In the genomic region with DNA sequence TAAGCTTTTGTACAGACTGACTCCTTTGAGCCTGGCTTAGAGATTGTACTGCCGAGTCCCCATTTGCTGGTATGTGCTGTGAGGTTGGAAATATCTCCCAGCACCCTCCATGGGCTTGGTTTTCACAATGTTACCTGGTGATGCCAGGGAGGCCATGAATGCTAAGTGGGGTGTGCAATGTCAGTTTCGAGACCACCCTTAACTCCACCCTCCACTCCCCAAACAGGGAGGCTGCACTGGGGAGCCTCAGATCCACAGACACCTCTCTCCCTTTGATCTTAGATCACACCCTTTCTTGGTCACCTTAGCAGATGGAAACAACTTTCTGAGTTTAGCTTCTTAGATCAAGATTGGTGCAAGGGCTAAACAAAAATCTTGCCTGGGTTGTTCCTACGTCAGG, we compare ENCODE assay signal across 30 cellular contexts. TPM values are rescaled to one million over a fixed set of nuclear protein-coding genes. Genes with fewer than 3 reads are reported as not detected.
DNase-seq lines count a peak whose midpoint lies in the region; ATAC-seq, FAIRE-seq and TF ChIP-seq lines count a peak whose summit lies in the region.
"Had no signal": no experiment of that assay in that cellular context is flagged by ENCODE, and none has a peak within 500 bp of the region (broad histone marks: within the 10 kb centered on the region; RNA-seq: fewer than 3 reads in every experiment).

No MANE protein-coding gene starts in this region.

- CTCF ChIA-PET in activated CD8-positive, alpha-beta T cell treated with anti-CD3 and anti-CD28 coated beads for 36 hours (lab: Charles Lee): interaction anchor here (0.5 to 3.4 kb wide), 19 partner anchors 10 to 234 kb away, joined by 3 to 27 read pairs (median 8); partner anchors contain the start of gene PIK3R5

- peak overlapping the region; percentile 15 for H3K4me3 Mint-ChIP-seq in activated naive CD4-positive, alpha-beta T cell treated with anti-CD3 and anti-CD28 coated beads, Interleukin-2, amount 50 U/mL, for 24 hours
- H3K4me3 Mint-ChIP-seq in activated CD8-positive, alpha-beta T cell treated with anti-CD3 and anti-CD28 coated beads for 36 hours: no peak overlapping the region
- H3K4me3 Mint-ChIP-seq in immature natural killer cell (peak overlapping the region in 1 of 5 donors; percentile 4), HFFc6 (no peak overlapping the region)
- H3K4me3 Mint-ChIP-seq in stimulated activated naive B cell treated with anti-CD40 and anti-IgM and Interleukin-4, amounts not matched to agents 10 μg/mL and 1 μg/mL and 100 μg/mL, for 72 hours: no peak overlapping the region

- H3K9me3 Mint-ChIP-seq in activated naive CD4-positive, alpha-beta T cell treated with anti-CD3 and anti-CD28 coated beads, Interleukin-2, amount 50 U/mL, for 24 hours: no peaks in the 10 kb centered on the region
- no peaks in the 10 kb centered on the region for H3K9me3 Mint-ChIP-seq in activated CD8-positive, alpha-beta T cell treated with anti-CD3 and anti-CD28 coated beads for 36 hours
- H3K9me3 Mint-ChIP-seq in immature natural killer cell (no peaks in the 10 kb centered on the region), HFFc6 (no peaks in the 10 kb centered on the region)
- no peaks in the 10 kb centered on the region for H3K9me3 Mint-ChIP-seq in stimulated activated naive B cell treated with anti-CD40 and anti-IgM and Interleukin-4, amounts not matched to agents 10 μg/mL and 1 μg/mL and 100 μg/mL, for 72 hours

- no peak for ATAC-seq in activated CD8-positive, alpha-beta T cell treated with anti-CD3 and anti-CD28 coated beads for 36 hours
- no peak for ATAC-seq in stimulated activated naive B cell treated with anti-CD40 and anti-IgM and Interleukin-4, amounts not matched to agents 10 μg/mL and 1 μg/mL and 100 μg/mL, for 72 hours (replicated peaks)
- ATAC-seq in sciatic nerve: no peak
- ATAC-seq: gastrocnemius medialis, left cardiac atrium, right lobe of liver had no signal

- peaks cover 13% of the 10 kb centered on the region for H3K36me3 Mint-ChIP-seq in activated naive CD4-positive, alpha-beta T cell treated with anti-CD3 and anti-CD28 coated beads, Interleukin-2, amount 50 U/mL, for 24 hours
- peaks cover 61% of the 10 kb centered on the region for H3K36me3 Mint-ChIP-seq in activated CD8-positive, alpha-beta T cell treated with anti-CD3 and anti-CD28 coated beads for 36 hours (ENCODE audit: low read depth)
- H3K36me3 Mint-ChIP-seq in immature natural killer cell (peaks cover 14 to 61% (median 44%) of the 10 kb centered on the region in 3 donors), HFFc6 (ENCODE audit: low read depth) (no peaks in the 10 kb centered on the region)
- H3K36me3 Mint-ChIP-seq in stimulated activated naive B cell treated with anti-CD40 and anti-IgM and Interleukin-4, amounts not matched to agents 10 μg/mL and 1 μg/mL and 100 μg/mL, for 72 hours: peaks cover 52 to 78% of the 10 kb centered on the region in 2 donors

- no peaks in the 10 kb centered on the region for H3K27me3 Mint-ChIP-seq in activated naive CD4-positive, alpha-beta T cell treated with anti-CD3 and anti-CD28 coated beads, Interleukin-2, amount 50 U/mL, for 24 hours
- H3K27me3 Mint-ChIP-seq in activated CD8-positive, alpha-beta T cell treated with anti-CD3 and anti-CD28 coated beads for 36 hours: no peaks in the 10 kb centered on the region
- peaks cover 4 to 28% (median 25%) of the 10 kb centered on the region in 3 donors for H3K27me3 Mint-ChIP-seq in immature natural killer cell (ENCODE audit: low read depth in 3 of 3)
- H3K27me3 Mint-ChIP-seq in stimulated activated naive B cell treated with anti-CD40 and anti-IgM and Interleukin-4, amounts not matched to agents 10 μg/mL and 1 μg/mL and 100 μg/mL, for 72 hours: no peaks in the 10 kb centered on the region
- peaks cover 6% of the 10 kb centered on the region for H3K27me3 Mint-ChIP-seq in HFFc6 (ENCODE audit: insufficient read depth)

- no peak for DNase-seq in activated naive CD4-positive, alpha-beta T cell treated with Interleukin-2 at 50 U/mL for 16 hours
- no peak for DNase-seq in activated CD8-positive, alpha-beta T cell treated with anti-CD3 and anti-CD28 coated beads for 36 hours
- DNase-seq in immature natural killer cell: no peak
- DNase-seq in stimulated activated naive B cell treated with anti-CD40 and anti-IgM and Interleukin-4, amounts not matched to agents 10 μg/mL and 1 μg/mL and 100 μg/mL, for 72 hours: no peak
- no peak for DNase-seq in sciatic nerve (ENCODE audit: low spot score)
- no peak for DNase-seq in HFFc6
- DNase-seq in urothelium cell line (ENCODE audit: low spot score): no peak
- DNase-seq: activated CD4-positive, alpha-beta T cell treated with anti-CD3 and anti-CD28 coated beads, Interleukin-2, amount 50 U/mL, for 1 hour; activated naive CD4-positive, alpha-beta T cell treated with anti-CD3 and anti-CD28 coated beads, Interleukin-2, amount 50 U/mL, for 16 hours; C1 segment of cervical spinal cord; cortex of kidney; gastrocnemius medialis; HCEC 1CT; left cardiac atrium; mammary epithelial cell; NCI-H1417 treated with DMSO at 0.1 percent for 48 hours; NCI-H2081 treated with DMSO at 0.1 percent for 48 hours; NCI-H345; NCI-H774; stimulated activated CD4-positive, alpha-beta T cell treated with anti-CD3 and anti-CD28 coated beads, Interleukin-4, amount 100 ng/mL, for 24 hours; stimulated activated naive CD4-positive, alpha-beta T cell treated with Interleukin-2 at 50 U/mL for 16 hours had no signal

- H3K27ac Mint-ChIP-seq in activated naive CD4-positive, alpha-beta T cell treated with anti-CD3 and anti-CD28 coated beads, Interleukin-2, amount 50 U/mL, for 24 hours: no peak overlapping the region
- peak overlapping the region; percentile 61 for H3K27ac Mint-ChIP-seq in activated CD8-positive, alpha-beta T cell treated with anti-CD3 and anti-CD28 coated beads for 36 hours
- H3K27ac Mint-ChIP-seq in immature natural killer cell (peak overlapping the region; percentile 87 to 95 (median 94)), HFFc6 (no peak overlapping the region)
- H3K27ac Mint-ChIP-seq in stimulated activated naive B cell treated with anti-CD40 and anti-IgM and Interleukin-4, amounts not matched to agents 10 μg/mL and 1 μg/mL and 100 μg/mL, for 72 hours: peak overlapping the region; percentile 81
- H3K27ac Mint-ChIP-seq: progenitor cell of endocrine pancreas had no signal

- TF ChIP-seq CTCF in activated CD8-positive, alpha-beta T cell treated with anti-CD3 and anti-CD28 coated beads for 36 hours (IDR thresholded peaks at IDR 0.05): no peak
- TF ChIP-seq CTCF in HFFc6 (IDR thresholded peaks at IDR 0.05): no peak

- FAIRE-seq in urothelium cell line (lab: Jason Lieb, UNC): no peak
- FAIRE-seq: D721Med had no signal

- intact Hi-C loops in activated CD8-positive, alpha-beta T cell treated with anti-CD3 and anti-CD28 coated beads for 36 hours (cut with micrococcal nuclease): no loop called here
- intact Hi-C loops in sciatic nerve (cut with DNase I): no loop called here

- H3K4me1 Mint-ChIP-seq in activated naive CD4-positive, alpha-beta T cell treated with anti-CD3 and anti-CD28 coated beads, Interleukin-2, amount 50 U/mL, for 24 hours: peaks cover 78% of the 10 kb centered on the region
- H3K4me1 Mint-ChIP-seq in activated CD8-positive, alpha-beta T cell treated with anti-CD3 and anti-CD28 coated beads for 36 hours (ENCODE audit: low read depth): peaks cover 80% of the 10 kb centered on the region
- H3K4me1 Mint-ChIP-seq in immature natural killer cell (peaks cover 64 to 78% of the 10 kb centered on the region in 2 donors), HFFc6 (ENCODE audit: low read depth) (0 out of 2 replicates have a peak, but pooled peaks cover 6% of the 10 kb centered on the region)
- peaks cover 61 to 85% of the 10 kb centered on the region in 2 donors for H3K4me1 Mint-ChIP-seq in stimulated activated naive B cell treated with anti-CD40 and anti-IgM and Interleukin-4, amounts not matched to agents 10 μg/mL and 1 μg/mL and 100 μg/mL, for 72 hours

- POLR2A ChIA-PET in activated CD8-positive, alpha-beta T cell treated with anti-CD3 and anti-CD28 coated beads for 36 hours (lab: Charles Lee): interaction anchor here (0.5 to 1.8 kb wide), 6 partner anchors 17 to 457 kb away, joined by 3 to 8 read pairs (median 4); no protein-coding TSS in a partner anchor

RNA-seq across cellular contexts. Expression of gene PIK3R6, which starts 28.6 kb away (rescaled TPM):
- 1 to 10 TPM; 3.8 to 3.9 TPM for total RNA-seq in activated CD8-positive, alpha-beta T cell treated with anti-CD3 and anti-CD28 coated beads for 36 hours
- under 1 TPM in 2 of 3 donors, not detected in 1; 0.18 to 0.57 TPM for polyA plus RNA-seq in immature natural killer cell
- total RNA-seq in sciatic nerve: 2.1 TPM
- total RNA-seq in HFFc6 (2021; fragmentation: NEBNext Ultra II Directional; extraction: Animal tissue kit (Norgen Biotek cat#: 25700)): not detected
- total RNA-seq: Daoy, HT-29, MCF 10A, RPMI7951 had no signal
- polyA plus RNA-seq: AG04450 had no signal

Comparison
In these comparisons a context has a peak if more than half of its experiments do, and no peak if none do; other contexts are left out.
1. H3K27ac Mint-ChIP-seq: peak in activated CD8-positive, alpha-beta T cell treated with anti-CD3 and anti-CD28 coated beads for 36 hours (single experiment), immature natural killer cell (6 of 6) and stimulated activated naive B cell treated with anti-CD40 and anti-IgM and Interleukin-4, amounts not matched to agents 10 μg/mL and 1 μg/mL and 100 μg/mL, for 72 hours (single experiment); none in activated naive CD4-positive, alpha-beta T cell treated with anti-CD3 and anti-CD28 coated beads, Interleukin-2, amount 50 U/mL, for 24 hours (single experiment) and HFFc6 (single experiment).